24 cellular contexts compared by ENCODE assay signal in the genomic region with DNA sequence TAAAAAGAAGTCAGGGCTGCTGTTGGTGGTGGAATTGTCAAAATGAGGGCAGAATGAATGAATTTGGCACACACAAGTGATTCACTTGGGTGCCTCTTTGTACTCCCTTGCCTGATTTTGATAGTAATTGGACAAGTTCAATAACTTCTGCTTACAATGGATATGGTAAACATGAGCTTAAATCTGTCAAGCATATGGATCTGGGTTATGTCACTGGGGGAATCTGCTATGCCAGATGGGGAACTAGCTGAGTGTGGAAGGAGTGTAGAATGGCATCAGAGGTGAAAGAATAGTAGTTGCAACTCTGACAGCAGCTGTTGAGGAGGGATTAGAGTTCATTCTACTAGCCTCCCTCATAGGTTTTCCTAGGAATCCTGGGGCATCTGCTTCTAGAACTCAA.
"Had no signal": no experiment of that assay in that cellular context is flagged by ENCODE, and none has a peak within 500 bp of the region (broad histone marks: within the 10 kb centered on the region; RNA-seq: fewer than 3 reads in every experiment).

No MANE protein-coding gene starts in this region.

- DNase-seq: activated CD4-positive, alpha-beta T cell treated with anti-CD3 and anti-CD28 coated beads for 36 hours; activated CD4-positive, alpha-beta T cell treated with anti-CD3 and anti-CD28 coated beads, Interleukin-2, amount 10 ng/mL, durations not matched to agents 7 days and 5 days; activated CD4-positive, alpha-beta T cell treated with anti-CD3 and anti-CD28 coated beads, Interleukin-2, amount 50 U/mL, for 48 hours; activated CD8-positive, alpha-beta T cell treated with anti-CD3 and anti-CD28 coated beads, Interleukin-2, amount 10 ng/mL, durations not matched to agents 7 days and 5 days; activated gamma-delta T cell; activated naive CD4-positive, alpha-beta T cell treated with Interleukin-2 at 50 U/mL for 16 hours; activated naive CD8-positive, alpha-beta T cell treated with anti-CD3 and anti-CD28 coated beads, Interleukin-2, amount 10 ng/mL, durations not matched to agents 7 days and 5 days; activated T-cell treated with anti-CD3 and anti-CD28 coated beads, Interleukin-2, amount 50 U/mL, for 24 hours; amygdala; colonic mucosa; Kasumi-1; MG63; NCI-H1048; NCI-H1105 treated with DMSO at 0.1 percent for 48 hours; NCI-H1436; NCI-H1694; NCI-H1930; NCI-H2081 treated with DMSO at 0.1 percent for 48 hours; NCI-H2227 treated with DMSO at 0.1 percent for 48 hours; NCI-H526; NCI-H774; SHP77; SK-N-SH had no signal

- ATAC-seq: activated CD4-positive, alpha-beta T cell treated with anti-CD3 and anti-CD28 coated beads for 36 hours; activated CD8-positive, alpha-beta T cell treated with anti-CD3 and anti-CD28 coated beads, Interleukin-2, amount 10 ng/mL, durations not matched to agents 7 days and 5 days; Panc1 had no signal
